ENCODE assay signal across 8 cellular contexts in genomic region chr3:43770426-43771103, GRCh38.
A peak's percentile ranks its signal among the peaks of the same experiment; 100 is the strongest.
DNase-seq lines count a peak whose midpoint lies in the region; ATAC-seq and TF ChIP-seq lines count a peak whose summit lies in the region.

No MANE protein-coding gene starts in this region.

- H3K27me3 ChIP-seq in aorta (ENCODE audit: control insufficient read depth in 1 of 2, insufficient read depth in 2 of 2, low read length in 1 of 2): no peaks in the 10 kb centered on the region

- peaks cover 22% of the 10 kb centered on the region for H3K4me1 ChIP-seq in mucosa of descending colon (ENCODE audit: low read depth)
- H3K4me1 ChIP-seq in aorta (ENCODE audit: control insufficient read depth in 1 of 2, insufficient read depth in 2 of 2, low read length in 2 of 2): no peaks in the 10 kb centered on the region

- DNase-seq in COLO829 (ENCODE audit: low spot score): peak; percentile 53
- peak; percentile 88 for DNase-seq in RPMI7951 (ENCODE audit: low read depth)
- DNase-seq in central memory CD4-positive, alpha-beta T cell: peak; percentile 27
- peak; percentile 64 to 68 (median 68) for DNase-seq in mucosa of descending colon
- DNase-seq in aorta: peak; percentile 80 to 86
- no peak for DNase-seq in NCI-H526 treated with DMSO at 0.1 percent for 48 hours (lab: John Stamatoyannopoulos, UW)

- intact Hi-C loops in mucosa of descending colon (cut with DNase I, micrococcal nuclease) (no loop called here), aorta (cut with DNase I) (loop anchor here (5.0 to 10.0 kb wide), 7 partner anchors 38 to 486 kb away; partner anchors contain the start of gene SNRK (in 1 of the 2))

- no peaks in the 10 kb centered on the region for H3K9me3 ChIP-seq in mucosa of descending colon
- no peaks in the 10 kb centered on the region for H3K9me3 ChIP-seq in aorta (ENCODE audit: control insufficient read depth, low read length)

- H3K36me3 ChIP-seq in mucosa of descending colon (ENCODE audit: low read depth) (no peaks in the 10 kb centered on the region), aorta (ENCODE audit: control insufficient read depth in 1 of 2, insufficient read depth in 2 of 2, low read length in 1 of 2) (no peaks in the 10 kb centered on the region)

- H3K27ac ChIP-seq in aorta (ENCODE audit: low read depth in 1 of 2, low read length in 2 of 2): peak overlapping the region; percentile 82 to 85

- 4 to 13% methylated on average over 11 of the region's 11 CpGs for WGBS in aorta, 2 donors

- H3K4me3 ChIP-seq in mucosa of descending colon (no peak overlapping the region), aorta (ENCODE audit: low read length in 2 of 2) (no peak overlapping the region)

- TF ChIP-seq CTCF in mucosa of descending colon (IDR thresholded peaks at IDR 0.05): no peak

- ATAC-seq in mucosa of descending colon (peak; percentile 42), aorta (ENCODE audit: low FRiP score) (peak; percentile 81), HG03159 (IDR thresholded peaks at IDR 0.05; ENCODE audit: unreplicated experiment) (no peak), GM21390 (IDR thresholded peaks at IDR 0.05; ENCODE audit: unreplicated experiment) (no peak)

Comparison
In these comparisons a context has a peak if more than half of its experiments do, and no peak if none do; other contexts are left out.
1. ATAC-seq: peak in mucosa of descending colon (single experiment) and aorta (single experiment); none in HG03159 (single experiment) and GM21390 (single experiment).
2. intact Hi-C loops: an anchor here in aorta (5.0 to 10.0 kb wide); none called in mucosa of descending colon.